1 cellular context compared by ENCODE assay signal in genomic region chr20:63080411-63080810, GRCh38.
TF ChIP-seq lines count a peak whose summit lies in the region.

No MANE protein-coding gene starts in this region.

TF ChIP-seq in WTC11, 78 proteins besides CTCF, POLR2A, EP300 and RAD21 (continued from another document):
- TF ChIP-seq ARID4B (CRISPR knock-in tag; IDR thresholded peaks at IDR 0.05; ENCODE audit: borderline replicate concordance), result no peak
TF ChIP-seq in WTC11: peak in this region for 0.
